Comparison of ENCODE assay signal across 8 cellular contexts in the genomic region with DNA sequence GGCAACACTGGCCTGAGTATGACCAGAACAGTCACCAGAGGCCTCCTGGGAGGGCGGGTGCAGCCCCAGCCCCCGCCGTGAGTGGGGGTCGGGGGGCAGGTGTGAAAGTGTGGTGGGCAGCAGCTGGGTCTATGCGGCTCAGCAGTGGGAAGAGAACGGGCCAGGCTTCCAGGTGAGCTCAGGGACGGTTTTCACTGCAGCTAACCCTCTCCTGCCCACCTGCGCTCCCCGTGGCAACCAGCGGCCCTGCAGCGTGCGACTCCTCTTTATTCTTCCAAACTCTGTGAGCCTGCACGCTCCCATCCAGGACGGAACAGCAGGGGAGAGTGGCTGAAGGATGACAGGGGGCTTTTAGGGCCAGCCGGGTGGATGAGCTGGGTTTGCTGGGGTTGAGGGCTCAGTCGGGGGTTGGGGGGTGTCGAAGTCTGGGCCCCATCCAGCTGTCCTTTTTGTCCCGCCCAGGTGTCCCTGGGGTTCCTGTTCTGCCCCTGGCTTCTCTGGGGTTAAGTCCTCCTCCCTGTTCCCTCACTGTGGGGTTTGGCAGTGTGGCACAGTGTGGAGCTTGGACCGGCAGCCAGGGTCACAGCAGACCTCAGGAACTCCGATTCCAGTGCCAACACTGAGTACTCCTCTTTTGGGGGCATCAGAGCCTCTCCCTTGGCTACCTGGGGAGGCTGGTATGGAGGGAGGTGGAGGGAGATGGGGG.
DNase-seq lines count a peak whose midpoint lies in the region; ATAC-seq lines count a peak whose summit lies in the region.

No MANE protein-coding gene starts in this region.

- H3K36me3 ChIP-seq in HAP-1 (replicated peaks), result no peaks in the 10 kb centered on the region

- DNase-seq in AG20443 (ENCODE audit: low spot score) (peak; percentile 43), HAP-1 (ENCODE audit: low spot score in 2 of 2) (peak; percentile 36 to 62), activated T-cell treated with anti-CD3 and anti-CD28 coated beads for 4 hours (peak; percentile 7), kidney tubule cell (ENCODE audit: low spot score) (peak; percentile 72), AG08395 (ENCODE audit: low spot score) (no peak), NCI-H446 (lab: John Stamatoyannopoulos, UW) (no peak)

- in situ Hi-C loops in HAP-1 (cut with MboI; ENCODE audit: low sequenced_read_pairs), result no loop called here

- peaks cover 25% of the 10 kb centered on the region for H3K27me3 ChIP-seq in HAP-1 (ENCODE audit: low read depth)

- no peaks in the 10 kb centered on the region for H3K9me3 ChIP-seq in HAP-1

- no peaks in the 10 kb centered on the region for H3K4me1 ChIP-seq in HAP-1

- no peak overlapping the region for H3K4me3 ChIP-seq in HAP-1

- ATAC-seq in GM19463 (IDR thresholded peaks at IDR 0.05; ENCODE audit: unreplicated experiment) (no peak), HG02610 (IDR thresholded peaks at IDR 0.05; ENCODE audit: unreplicated experiment) (no peak)

Comparison
In these comparisons a context has a peak if more than half of its experiments do, and no peak if none do; other contexts are left out.
1. DNase-seq: peak in AG20443 (single experiment), HAP-1 (2 of 2), activated T-cell treated with anti-CD3 and anti-CD28 coated beads for 4 hours (single experiment) and kidney tubule cell (single experiment); none in AG08395 (single experiment) and NCI-H446 (0 of 2).